In genomic region chr3:41102750-41103149, GRCh38 we compare ENCODE assay signal across 22 cellular contexts.
"Had no signal": no experiment of that assay in that cellular context is flagged by ENCODE, and none has a peak within 500 bp of the region (broad histone marks: within the 10 kb centered on the region; RNA-seq: fewer than 3 reads in every experiment).

No MANE protein-coding gene starts in this region.

- H3K4me1 ChIP-seq: lower lobe of right lung, upper lobe of right lung had no signal

- H3K4me3 ChIP-seq: lower lobe of right lung, skin epidermis, stomach, thyroid gland, upper lobe of right lung had no signal

- H3K9me3 ChIP-seq: lower lobe of right lung, stomach, thyroid gland, upper lobe of right lung had no signal

- ATAC-seq: activated CD4-positive, CD25-positive, alpha-beta regulatory T cell treated with anti-CD3 and anti-CD28 coated beads, Interleukin-2, amount 50 U/mL, for 24 hours; sciatic nerve; stimulated activated naive B cell treated with anti-CD40 and anti-IgM and Interleukin-4, amounts not matched to agents 10 μg/mL and 1 μg/mL and 100 μg/mL, for 72 hours; T-helper 17 cell had no signal

- H3K27ac ChIP-seq: brain microvascular endothelial cell, lower lobe of right lung, thyroid gland, upper lobe of right lung, WERI-Rb-1 had no signal

- DNase-seq: activated CD4-positive, alpha-beta T cell treated with anti-CD3 and anti-CD28 coated beads for 48 hours; activated CD4-positive, alpha-beta T cell treated with anti-CD3 and anti-CD28 coated beads, Interleukin-2, amount 50 U/mL, for 48 hours; activated CD8-positive, alpha-beta memory T cell treated with anti-CD3 and anti-CD28 coated beads for 24 hours; activated effector memory CD4-positive, alpha-beta T cell treated with anti-CD3 and anti-CD28 coated beads, Interleukin-2, amount 50 U/mL, for 16 hours; activated naive CD4-positive, alpha-beta T cell treated with anti-CD3 and anti-CD28 coated beads, Interleukin-2, amount 10 ng/mL, durations not matched to agents 7 days and 5 days; activated T-cell treated with anti-CD3 and anti-CD28 coated beads, Interleukin-2, amount 50 U/mL, for 1 hour; amniotic stem cell; hippocampal formation; kidney; lower lobe of right lung; stimulated activated CD4-positive, alpha-beta T cell treated with anti-CD3 and anti-CD28 coated beads, Interleukin-2, amount 100 ng/mL, for 24 hours; stimulated activated naive B cell treated with anti-CD40 and anti-IgM and Interleukin-4, amounts not matched to agents 10 μg/mL and 1 μg/mL and 100 μg/mL, for 72 hours; SW 1271; T-helper 17 cell; upper lobe of right lung; WERI-Rb-1 had no signal

- H3K27me3 ChIP-seq: brain microvascular endothelial cell, stomach, thyroid gland, upper lobe of right lung had no signal

- H3K36me3 ChIP-seq: brain microvascular endothelial cell, lower lobe of right lung, stomach, thyroid gland, upper lobe of right lung, WERI-Rb-1 had no signal
